ENCODE assay signal across 8 cellular contexts in the genomic region with DNA sequence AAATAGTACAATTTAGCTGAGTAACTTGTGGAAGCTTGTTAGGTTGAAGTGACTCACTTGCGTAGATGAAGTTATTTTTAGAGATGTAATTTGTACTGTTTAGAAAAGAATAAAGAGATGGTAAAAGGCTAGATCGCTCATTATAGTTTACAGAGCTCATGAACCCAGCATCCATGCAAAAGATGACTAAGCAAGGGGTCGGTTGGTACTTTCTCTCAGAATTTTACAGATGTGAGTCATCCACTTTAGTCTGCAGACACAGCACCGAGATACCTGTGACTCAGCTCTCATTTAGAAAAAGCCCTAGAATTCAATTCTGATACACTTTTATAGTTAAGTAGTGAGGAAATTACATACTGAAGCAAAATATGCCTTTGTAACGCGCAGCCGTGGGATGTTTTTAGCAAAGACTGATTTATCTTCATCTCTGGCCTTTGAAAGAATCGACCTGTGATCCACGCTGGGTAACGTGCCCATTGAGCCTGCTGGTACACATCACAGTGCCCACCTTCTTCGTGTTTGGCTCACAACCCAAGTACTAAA.
DNase-seq lines count a peak whose midpoint lies in the region; ATAC-seq, FAIRE-seq and TF ChIP-seq lines count a peak whose summit lies in the region.

No MANE protein-coding gene starts in this region.

- H2AK5ac ChIP-seq in neuronal stem cell (ENCODE audit: low read depth, low read length) = no peak overlapping the region

- CTCF ChIA-PET in BJ (lab: Yijun Ruan, JAX) = interaction anchor here (0.6 to 1.7 kb wide), 3 partner anchors 51 to 522 kb away, joined by 4 to 5 read pairs (median 4); no protein-coding TSS in a partner anchor

- no peak overlapping the region for H3K14ac ChIP-seq in neuronal stem cell (ENCODE audit: low read length)

- ATAC-seq in GM21360 (IDR thresholded peaks at IDR 0.05; ENCODE audit: unreplicated experiment) = peak; percentile 53
- no peak for ATAC-seq in HG03521 (IDR thresholded peaks at IDR 0.05; ENCODE audit: unreplicated experiment)
- no peak for ATAC-seq in HG03280 (IDR thresholded peaks at IDR 0.05; ENCODE audit: unreplicated experiment)

- no peak overlapping the region for H2BK5ac ChIP-seq in neuronal stem cell (ENCODE audit: low read length)

- H3K4me3 ChIP-seq in BJ (ENCODE audit: low read depth, low read length) (no peak overlapping the region), neuronal stem cell (ENCODE audit: low read length in 2 of 2) (no peak overlapping the region)

- no peak for TF ChIP-seq POLR2A in GM12891 (IDR thresholded peaks at IDR 0.05; ENCODE audit: low read depth, low read length)

- H3K4me1 ChIP-seq in neuronal stem cell (ENCODE audit: control insufficient read depth in 2 of 2, insufficient read depth in 1 of 2, low read depth in 1 of 2, low read length in 2 of 2) = peaks cover 5 to 18% of the 10 kb centered on the region in 2 donors

- H3K27ac ChIP-seq in neuronal stem cell (replicated peaks; ENCODE audit: low read length) = peak overlapping the region; percentile 6

- H3K9ac ChIP-seq in neuronal stem cell (ENCODE audit: low read depth, low read length, poor library complexity) = no peak overlapping the region

- no peak overlapping the region for H3K4ac ChIP-seq in neuronal stem cell (ENCODE audit: low read length)

- no peak overlapping the region for H2BK15ac ChIP-seq in neuronal stem cell (ENCODE audit: low read length)

- no peaks in the 10 kb centered on the region for H3K36me3 ChIP-seq in BJ (ENCODE audit: control insufficient read depth, insufficient read depth, low read length)
- H3K36me3 ChIP-seq in neuronal stem cell (replicated peaks in 1 of 2; ENCODE audit: control insufficient read depth in 2 of 2, insufficient read depth in 2 of 2, low read length in 2 of 2) = peaks cover 0 to 1% of the 10 kb centered on the region in 2 donors

- H3K4me2 ChIP-seq in neuronal stem cell (ENCODE audit: insufficient read depth, low read length, poor library complexity, severe bottlenecking) = no peak overlapping the region

- POLR2A ChIA-PET in BJ (lab: Charles Lee) = interaction anchor here (0.5 kb wide), 1 partner anchor 478 kb away, joined by 19 read pairs; no protein-coding TSS in a partner anchor

- WGBS in neuronal stem cell (ENCODE audit: extremely low coverage in 2 of 2, insufficient read length in 2 of 2, insufficient replicate concordance in 1 of 2), 2 donors = 100% methylated on average over 2 of the region's 11 CpGs; no CpG with 5 or more reads in 1 of the 2 donors

- no peak for FAIRE-seq in GM12891 (lab: Jason Lieb, UNC)

- H3K27me3 ChIP-seq in BJ (ENCODE audit: control insufficient read depth, insufficient read depth, low read length) (no peaks in the 10 kb centered on the region), neuronal stem cell (ENCODE audit: control insufficient read depth in 3 of 3, insufficient read depth in 3 of 3, low read depth in 1 of 3, low read length in 3 of 3) (no peaks in the 10 kb centered on the region)

- no peaks in the 10 kb centered on the region for H3K9me3 ChIP-seq in neuronal stem cell (replicated peaks in 1 of 2; ENCODE audit: control insufficient read depth in 2 of 2, insufficient read depth in 1 of 2, low read depth in 1 of 2, low read length in 2 of 2)

- H2BK12ac ChIP-seq in neuronal stem cell (ENCODE audit: low read length) = no peak overlapping the region

- H3K18ac ChIP-seq in neuronal stem cell (ENCODE audit: low read length) = no peak overlapping the region

- H4K8ac ChIP-seq in neuronal stem cell (ENCODE audit: low read depth, low read length) = no peak overlapping the region

- peak; percentile 99 for DNase-seq in BJ (ENCODE audit: low read depth)
- peak; percentile 10 for DNase-seq in NCI-H69 (lab: John Stamatoyannopoulos, UW)
- DNase-seq in cerebellar cortex (ENCODE audit: low spot score) = peak; percentile 24
- DNase-seq in neuronal stem cell (ENCODE audit: low spot score) = no peak
- DNase-seq in GM12891 (ENCODE audit: insufficient read length, low spot score) = no peak

- H2AFZ ChIP-seq in neuronal stem cell (ENCODE audit: low read length) = no peak overlapping the region

- H3K79me1 ChIP-seq in neuronal stem cell (ENCODE audit: low read depth, low read length) = no peaks in the 10 kb centered on the region

- no peak overlapping the region for H2BK120ac ChIP-seq in neuronal stem cell (ENCODE audit: low read depth, low read length)

- H4K91ac ChIP-seq in neuronal stem cell (ENCODE audit: low read depth, low read length, poor library complexity) = no peak overlapping the region

- H3K23ac ChIP-seq in neuronal stem cell (ENCODE audit: low read depth, low read length, poor library complexity) = no peak overlapping the region

- TF ChIP-seq CTCF in BJ (IDR thresholded peaks at IDR 0.05; ENCODE audit: insufficient read depth, low read depth, low read length) = no peak

TF ChIP-seq in GM12891, 5 proteins besides CTCF, POLR2A, EP300 and RAD21:
- no peak for TF ChIP-seq POU2F2 (IDR thresholded peaks at IDR 0.05; ENCODE audit: low read depth, low read length)
- no peak for TF ChIP-seq TAF1 (IDR thresholded peaks at IDR 0.05; ENCODE audit: low read depth, low read length)
- TF ChIP-seq POLR2AphosphoS5 (IDR thresholded peaks at IDR 0.05; ENCODE audit: low read depth, low read length) = no peak
- TF ChIP-seq PAX5 (IDR thresholded peaks at IDR 0.05; ENCODE audit: insufficient read depth, low read length, severe bottlenecking) = no peak
- no peak for TF ChIP-seq SPI1 (IDR thresholded peaks at IDR 0.05; ENCODE audit: low read depth, low read length)

Comparison
In these comparisons a context has a peak if more than half of its experiments do, and no peak if none do; other contexts are left out.
1. DNase-seq: peak in BJ (single experiment), NCI-H69 (single experiment) and cerebellar cortex (single experiment); none in neuronal stem cell (single experiment) and GM12891 (single experiment).